1 cellular context compared by ENCODE assay signal in the genomic region with DNA sequence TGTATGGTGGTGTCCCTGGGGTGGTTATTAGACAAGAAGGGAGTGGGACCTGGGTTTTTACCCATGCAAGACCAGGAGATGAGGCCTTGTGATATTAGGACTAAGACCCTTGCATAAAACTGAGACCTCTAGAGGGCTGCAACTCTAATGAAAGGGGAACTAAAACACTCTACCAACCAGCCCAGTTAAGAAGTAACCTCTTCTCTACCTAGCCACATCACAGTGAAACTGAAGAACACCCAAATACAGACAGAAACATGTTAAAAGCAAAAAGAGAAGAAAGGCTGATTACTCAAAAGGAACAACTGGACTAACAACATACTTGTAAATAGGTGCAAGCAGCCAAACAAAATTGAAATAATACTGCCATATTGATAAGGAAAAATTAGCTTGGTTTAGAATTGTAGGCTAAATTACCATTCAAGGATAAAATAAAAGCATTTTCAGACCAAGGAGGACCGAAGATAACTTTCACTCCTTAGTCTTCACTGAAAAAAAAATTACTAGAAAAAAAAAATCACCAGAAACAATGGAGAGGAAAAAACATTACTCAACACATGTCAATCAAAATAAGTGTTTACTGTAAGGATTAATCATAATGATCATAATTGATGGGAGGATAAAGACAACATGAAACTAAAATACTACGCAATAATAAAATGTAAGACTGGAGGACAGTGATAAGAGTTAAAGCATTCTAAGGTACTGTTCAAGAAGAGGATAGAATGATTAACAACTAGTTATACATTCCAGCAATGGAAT.
TF ChIP-seq lines count a peak whose summit lies in the region.

No MANE protein-coding gene starts in this region.

TF ChIP-seq in SK-N-SH treated with all-trans-retinoic acid at 6 μM for 48 hours, 23 proteins besides CTCF, POLR2A, EP300 and RAD21 (continued from another document):
- TF ChIP-seq, protein P1, sequence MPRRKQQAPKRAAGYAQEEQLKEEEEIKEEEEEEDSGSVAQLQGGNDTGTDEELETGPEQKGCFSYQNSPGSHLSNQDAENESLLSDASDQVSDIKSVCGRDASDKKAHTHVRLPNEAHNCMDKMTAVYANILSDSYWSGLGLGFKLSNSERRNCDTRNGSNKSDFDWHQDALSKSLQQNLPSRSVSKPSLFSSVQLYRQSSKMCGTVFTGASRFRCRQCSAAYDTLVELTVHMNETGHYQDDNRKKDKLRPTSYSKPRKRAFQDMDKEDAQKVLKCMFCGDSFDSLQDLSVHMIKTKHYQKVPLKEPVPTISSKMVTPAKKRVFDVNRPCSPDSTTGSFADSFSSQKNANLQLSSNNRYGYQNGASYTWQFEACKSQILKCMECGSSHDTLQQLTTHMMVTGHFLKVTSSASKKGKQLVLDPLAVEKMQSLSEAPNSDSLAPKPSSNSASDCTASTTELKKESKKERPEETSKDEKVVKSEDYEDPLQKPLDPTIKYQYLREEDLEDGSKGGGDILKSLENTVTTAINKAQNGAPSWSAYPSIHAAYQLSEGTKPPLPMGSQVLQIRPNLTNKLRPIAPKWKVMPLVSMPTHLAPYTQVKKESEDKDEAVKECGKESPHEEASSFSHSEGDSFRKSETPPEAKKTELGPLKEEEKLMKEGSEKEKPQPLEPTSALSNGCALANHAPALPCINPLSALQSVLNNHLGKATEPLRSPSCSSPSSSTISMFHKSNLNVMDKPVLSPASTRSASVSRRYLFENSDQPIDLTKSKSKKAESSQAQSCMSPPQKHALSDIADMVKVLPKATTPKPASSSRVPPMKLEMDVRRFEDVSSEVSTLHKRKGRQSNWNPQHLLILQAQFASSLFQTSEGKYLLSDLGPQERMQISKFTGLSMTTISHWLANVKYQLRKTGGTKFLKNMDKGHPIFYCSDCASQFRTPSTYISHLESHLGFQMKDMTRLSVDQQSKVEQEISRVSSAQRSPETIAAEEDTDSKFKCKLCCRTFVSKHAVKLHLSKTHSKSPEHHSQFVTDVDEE (CRISPR knock-in tag; IDR thresholded peaks at IDR 0.05), result no peak
- TF ChIP-seq BACH2 (CRISPR knock-in tag; IDR thresholded peaks at IDR 0.05; ENCODE audit: borderline replicate concordance), result no peak
